ENCODE assay signal across 8 cellular contexts in the genomic region with DNA sequence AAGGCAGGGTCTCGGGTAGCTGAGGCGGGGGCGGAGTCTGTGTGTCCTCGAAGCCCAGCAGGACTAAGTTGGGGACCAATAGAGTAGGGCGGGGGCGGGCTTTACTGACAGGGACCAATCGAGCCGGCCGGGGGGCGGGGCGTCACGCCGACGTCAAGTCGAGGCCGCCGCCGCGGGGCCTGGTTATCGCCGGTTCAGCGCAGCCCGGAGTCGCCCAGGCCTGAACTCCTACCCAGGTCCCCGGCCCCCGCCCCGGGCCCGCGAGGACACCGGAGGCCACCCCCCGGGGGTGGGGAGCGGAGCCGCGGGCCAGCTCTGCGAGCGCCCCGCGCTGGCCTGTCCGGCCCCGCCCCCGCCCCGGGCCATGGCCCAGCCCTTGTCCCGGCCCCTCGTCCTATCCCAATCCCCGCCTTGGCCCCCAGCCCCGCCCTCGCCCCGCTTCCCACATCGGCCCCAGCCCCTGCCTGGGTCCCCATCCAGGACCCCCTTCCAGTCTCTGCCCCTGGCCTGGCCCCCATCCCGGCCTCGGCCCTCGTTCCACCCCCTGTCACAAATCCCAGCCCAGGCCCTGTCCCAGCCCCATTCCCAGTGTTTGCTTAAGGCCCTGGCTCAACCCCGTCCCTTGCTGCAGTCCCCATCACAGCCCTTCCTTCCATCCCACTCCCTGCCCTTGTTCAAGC. TPM values are rescaled to one million over a fixed set of nuclear protein-coding genes. Genes with fewer than 3 reads are reported as not detected.
DNase-seq lines count a peak whose midpoint lies in the region; ATAC-seq lines count a peak whose summit lies in the region.

A gene with protein sequence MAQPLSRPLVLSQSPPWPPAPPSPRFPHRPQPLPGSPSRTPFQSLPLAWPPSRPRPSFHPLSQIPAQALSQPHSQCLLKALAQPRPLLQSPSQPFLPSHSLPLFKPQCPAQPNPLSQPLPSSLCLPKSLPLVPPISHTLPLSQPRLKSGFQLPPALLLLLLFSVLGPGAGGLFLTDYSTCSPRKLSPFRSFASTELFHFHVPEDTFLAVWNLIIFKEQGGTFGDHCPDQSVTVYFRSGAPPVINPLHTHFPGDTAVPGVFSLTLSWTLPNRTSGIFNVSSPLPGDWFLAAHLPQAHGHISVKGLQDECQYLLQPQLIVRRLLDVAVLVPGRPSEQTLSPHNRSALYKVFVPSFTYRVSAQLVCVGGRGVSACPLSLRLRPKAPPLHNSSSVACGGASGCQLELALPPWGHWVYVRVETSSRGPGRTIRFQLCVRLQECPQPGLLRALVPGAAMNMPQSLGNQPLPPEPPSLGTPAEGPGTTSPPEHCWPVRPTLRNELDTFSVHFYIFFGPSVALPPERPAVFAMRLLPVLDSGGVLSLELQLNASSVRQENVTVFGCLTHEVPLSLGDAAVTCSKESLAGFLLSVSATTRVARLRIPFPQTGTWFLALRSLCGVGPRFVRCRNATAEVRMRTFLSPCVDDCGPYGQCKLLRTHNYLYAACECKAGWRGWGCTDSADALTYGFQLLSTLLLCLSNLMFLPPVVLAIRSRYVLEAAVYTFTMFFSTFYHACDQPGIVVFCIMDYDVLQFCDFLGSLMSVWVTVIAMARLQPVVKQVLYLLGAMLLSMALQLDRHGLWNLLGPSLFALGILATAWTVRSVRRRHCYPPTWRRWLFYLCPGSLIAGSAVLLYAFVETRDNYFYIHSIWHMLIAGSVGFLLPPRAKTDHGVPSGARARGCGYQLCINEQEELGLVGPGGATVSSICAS (plus strand): TSS at position 145 of the 680 bp plus-strand sequence. CDS start 220 bp downstream, at position 365.

- ATAC-seq in GM19035 (IDR thresholded peaks at IDR 0.05; ENCODE audit: unreplicated experiment) (peak; percentile 71), HG03280 (IDR thresholded peaks at IDR 0.05; ENCODE audit: unreplicated experiment) (peak; percentile 80)

- DNase-seq in ACHN: peak; percentile 88
- peak; percentile 90 to 93 for DNase-seq in NCI-H446 (lab: John Stamatoyannopoulos, UW)
- peak; percentile 89 for DNase-seq in activated CD4-positive, alpha-beta T cell treated with anti-CD3 and anti-CD28 coated beads for 1 hour
- peak; percentile 98 for DNase-seq in cerebellum (ENCODE audit: low spot score)
- DNase-seq in kidney tubule cell (ENCODE audit: low spot score): peak; percentile 82
- DNase-seq in stimulated activated CD4-positive, alpha-beta T cell treated with anti-CD3 and anti-CD28 coated beads, Interleukin-15, amount 100 ng/mL, for 48 hours (ENCODE audit: low read depth in 2 of 2): peak; percentile 89 to 95

- in situ Hi-C loops in ACHN (cut with HindIII; ENCODE audit: low pct_ligation_motif_present, low pct_unique_long_range_greater_than_20kb, low sequenced_read_pairs): no loop called here

RNA-seq across cellular contexts. Expression of the gene that starts here (rescaled TPM):
- total RNA-seq in cerebellum: 9.3 TPM

Comparison
In these comparisons a context has a peak if more than half of its experiments do, and no peak if none do; other contexts are left out.
1. Peak in every context shown above with its lines: DNase-seq and ATAC-seq.